In the genomic region with DNA sequence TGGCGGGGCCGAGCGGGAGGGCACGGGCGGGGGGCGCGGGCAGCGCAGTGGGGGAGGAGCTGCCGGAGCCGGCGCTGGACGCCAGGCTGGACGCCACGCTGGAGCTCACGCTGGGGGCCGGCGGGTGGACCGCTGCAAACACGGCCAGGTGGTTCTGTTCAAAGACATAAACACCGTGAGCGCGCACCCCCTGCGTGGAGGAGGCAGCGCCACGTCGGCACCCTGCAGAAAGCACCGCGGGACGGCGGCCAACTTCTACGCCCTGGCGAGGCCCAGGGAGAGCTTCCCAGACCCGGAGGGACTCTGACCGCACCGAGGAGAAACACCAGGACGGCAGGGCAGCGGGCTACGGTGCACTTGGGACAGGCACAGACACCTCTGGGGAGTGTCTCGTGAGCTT, we compare ENCODE assay signal across 8 cellular contexts. TPM values are rescaled to one million over a fixed set of nuclear protein-coding genes. Genes with fewer than 3 reads are reported as not detected.
"Had no signal": no experiment of that assay in that cellular context is flagged by ENCODE, and none has a peak within 500 bp of the region (broad histone marks: within the 10 kb centered on the region; RNA-seq: fewer than 3 reads in every experiment).

No MANE protein-coding gene starts in this region.

- H3K4me3 ChIP-seq: GM23338, K562 had no signal

- H3K4me2 ChIP-seq: GM23338 had no signal

- DNase-seq: H9, HCEC 1CT, IMR-90, KG1 had no signal

- ATAC-seq: GM23338, K562 had no signal

RNA-seq across cellular contexts. Expression of a gene that starts 45.6 kb away (rescaled TPM):
- total RNA-seq: GM23338, H1, H9, HT-29, IMR-90, K562 had no signal
